ENCODE assay signal across 10 cellular contexts in genomic region chr6:88167625-88167937, GRCh38. TPM values are rescaled to one million over a fixed set of nuclear protein-coding genes. Genes with fewer than 3 reads are reported as not detected.
A peak's percentile ranks its signal among the peaks of the same experiment; 100 is the strongest.
DNase-seq lines count a peak whose midpoint lies in the region; ATAC-seq and TF ChIP-seq lines count a peak whose summit lies in the region.
"Had no signal": no experiment of that assay in that cellular context is flagged by ENCODE, and none has a peak within 500 bp of the region (broad histone marks: within the 10 kb centered on the region; RNA-seq: fewer than 3 reads in every experiment).

No MANE protein-coding gene starts in this region.

- H3K18ac ChIP-seq in mesendoderm (ENCODE audit: low read length): no peak overlapping the region

- H3K4me2 ChIP-seq in mesendoderm (ENCODE audit: low read length): peak overlapping the region; percentile 85

- no peak overlapping the region for H3K9ac ChIP-seq in mesendoderm (ENCODE audit: low read length)

- no peak overlapping the region for H4K5ac ChIP-seq in mesendoderm (ENCODE audit: low read length)

- no peak overlapping the region for H3K23ac ChIP-seq in mesendoderm (ENCODE audit: low read length)

- H3K4ac ChIP-seq in mesendoderm (ENCODE audit: low read depth, low read length): no peak overlapping the region

- CTCF ChIA-PET in HEK293T (lab: Yijun Ruan, JAX): no interaction called here

- ATAC-seq in activated naive CD8-positive, alpha-beta T cell treated with anti-CD3 and anti-CD28 coated beads, Interleukin-2, amount 50 U/mL, for 24 hours: no peak
- no peak for ATAC-seq in HG03469 (IDR thresholded peaks at IDR 0.05; ENCODE audit: unreplicated experiment)

- no peaks in the 10 kb centered on the region for H3K9me3 Mint-ChIP-seq in activated naive CD4-positive, alpha-beta T cell treated with anti-CD3 and anti-CD28 coated beads, Interleukin-2, amount 50 U/mL, for 24 hours
- H3K9me3 Mint-ChIP-seq in activated naive CD8-positive, alpha-beta T cell treated with anti-CD3 and anti-CD28 coated beads, Interleukin-2, amount 50 U/mL, for 24 hours: no peaks in the 10 kb centered on the region
- H3K9me3 Mint-ChIP-seq in type B pancreatic cell: no peaks in the 10 kb centered on the region

- H3K4me3 ChIP-seq in mesendoderm (ENCODE audit: low read length): no peak overlapping the region

- peaks cover 12% of the 10 kb centered on the region for H3K4me1 Mint-ChIP-seq in activated naive CD4-positive, alpha-beta T cell treated with anti-CD3 and anti-CD28 coated beads, Interleukin-2, amount 50 U/mL, for 24 hours
- H3K4me1 Mint-ChIP-seq in activated naive CD8-positive, alpha-beta T cell treated with anti-CD3 and anti-CD28 coated beads, Interleukin-2, amount 50 U/mL, for 24 hours: peaks cover 15% of the 10 kb centered on the region
- peaks cover 11% of the 10 kb centered on the region for H3K4me1 Mint-ChIP-seq in type B pancreatic cell (ENCODE audit: unreplicated experiment)

- no peak overlapping the region for H3K27ac ChIP-seq in mesendoderm (ENCODE audit: low read depth, low read length)

- H3K4me1 ChIP-seq in mesendoderm (ENCODE audit: control insufficient read depth, low read depth, low read length): peaks cover 2% of the 10 kb centered on the region

- H4K8ac ChIP-seq in mesendoderm (ENCODE audit: low read depth, low read length): no peak overlapping the region

- H3K36me3 ChIP-seq in mesendoderm (ENCODE audit: control insufficient read depth, insufficient read depth, low read length): no peaks in the 10 kb centered on the region

- no peak overlapping the region for H2BK15ac ChIP-seq in mesendoderm (replicated peaks; ENCODE audit: low read depth)

- H2BK5ac ChIP-seq in mesendoderm (ENCODE audit: low read length): no peak overlapping the region

- H3K27ac Mint-ChIP-seq in activated naive CD4-positive, alpha-beta T cell treated with anti-CD3 and anti-CD28 coated beads, Interleukin-2, amount 50 U/mL, for 24 hours: no peak overlapping the region
- no peak overlapping the region for H3K27ac Mint-ChIP-seq in activated naive CD8-positive, alpha-beta T cell treated with anti-CD3 and anti-CD28 coated beads, Interleukin-2, amount 50 U/mL, for 24 hours
- peak overlapping the region; percentile 22 for H3K27ac Mint-ChIP-seq in type B pancreatic cell

- H3K36me3 Mint-ChIP-seq in activated naive CD4-positive, alpha-beta T cell treated with anti-CD3 and anti-CD28 coated beads, Interleukin-2, amount 50 U/mL, for 24 hours: no peaks in the 10 kb centered on the region
- H3K36me3 Mint-ChIP-seq in activated naive CD8-positive, alpha-beta T cell treated with anti-CD3 and anti-CD28 coated beads, Interleukin-2, amount 50 U/mL, for 24 hours (ENCODE audit: low read depth): no peaks in the 10 kb centered on the region
- no peaks in the 10 kb centered on the region for H3K36me3 Mint-ChIP-seq in type B pancreatic cell

- no peaks in the 10 kb centered on the region for H3K79me2 ChIP-seq in mesendoderm (ENCODE audit: control insufficient read depth, insufficient read depth, low read length)

- peaks cover 19% of the 10 kb centered on the region for H3K27me3 ChIP-seq in mesendoderm (ENCODE audit: insufficient read depth, low read length, poor library complexity)

- TF ChIP-seq CTCF in type B pancreatic cell (conservative IDR thresholded peaks at IDR 0.05): no peak

- no peak overlapping the region for H2AK5ac ChIP-seq in mesendoderm (ENCODE audit: low read length)

- H2BK120ac ChIP-seq in mesendoderm (ENCODE audit: low read depth, low read length): no peak overlapping the region

- H3K79me1 ChIP-seq in mesendoderm (ENCODE audit: low read length): no peaks in the 10 kb centered on the region

- POLR2A ChIA-PET in HEK293T (lab: Yijun Ruan, JAX): no interaction called here

- WGBS in mesendoderm (ENCODE audit: extremely low coverage, insufficient coverage, low lambda C conversion rate): no CpG with 5 or more reads among the region's 17 CpGs

- peaks cover 54% of the 10 kb centered on the region for H3K27me3 Mint-ChIP-seq in activated naive CD4-positive, alpha-beta T cell treated with anti-CD3 and anti-CD28 coated beads, Interleukin-2, amount 50 U/mL, for 24 hours
- peaks cover 67% of the 10 kb centered on the region for H3K27me3 Mint-ChIP-seq in activated naive CD8-positive, alpha-beta T cell treated with anti-CD3 and anti-CD28 coated beads, Interleukin-2, amount 50 U/mL, for 24 hours
- peaks cover 69% of the 10 kb centered on the region for H3K27me3 Mint-ChIP-seq in type B pancreatic cell

- peak overlapping the region; percentile 59 for H3K4me3 Mint-ChIP-seq in activated naive CD4-positive, alpha-beta T cell treated with anti-CD3 and anti-CD28 coated beads, Interleukin-2, amount 50 U/mL, for 24 hours
- peak overlapping the region; percentile 63 for H3K4me3 Mint-ChIP-seq in activated naive CD8-positive, alpha-beta T cell treated with anti-CD3 and anti-CD28 coated beads, Interleukin-2, amount 50 U/mL, for 24 hours
- H3K4me3 Mint-ChIP-seq in type B pancreatic cell: peak overlapping the region; percentile 80

- no peak for DNase-seq in activated naive CD4-positive, alpha-beta T cell treated with Interleukin-2 at 50 U/mL for 16 hours
- DNase-seq in activated naive CD8-positive, alpha-beta T cell treated with anti-CD3 and anti-CD28 coated beads, Interleukin-2, amount 50 U/mL, for 24 hours: no peak
- DNase-seq in mesendoderm (no peak), type B pancreatic cell (ENCODE audit: extremely low spot score, unreplicated experiment) (no peak), HEK293T (ENCODE audit: extremely low spot score) (no peak), NCI-H526 treated with DMSO at 0.1 percent for 48 hours (lab: John Stamatoyannopoulos, UW) (no peak)
- DNase-seq: AML-193; NK-92 treated with Interleukin-12 subunit alpha and Interleukin-12 subunit beta, amount 100 ng/mL, for 24 hours had no signal

- no peak overlapping the region for H3K56ac ChIP-seq in mesendoderm (ENCODE audit: low read length)

TF ChIP-seq in HEK293T, 16 proteins besides CTCF, POLR2A, EP300 and RAD21:
- TF ChIP-seq FOXK2 (IDR thresholded peaks at IDR 0.05) (no peak), HDGF (IDR thresholded peaks at IDR 0.05; ENCODE audit: borderline replicate concordance) (no peak), BHLHE40 (IDR thresholded peaks at IDR 0.05; ENCODE audit: borderline replicate concordance) (no peak), TARDBP (IDR thresholded peaks at IDR 0.05) (no peak), NFRKB (IDR thresholded peaks at IDR 0.05) (no peak)
- TF ChIP-seq, protein P1, sequence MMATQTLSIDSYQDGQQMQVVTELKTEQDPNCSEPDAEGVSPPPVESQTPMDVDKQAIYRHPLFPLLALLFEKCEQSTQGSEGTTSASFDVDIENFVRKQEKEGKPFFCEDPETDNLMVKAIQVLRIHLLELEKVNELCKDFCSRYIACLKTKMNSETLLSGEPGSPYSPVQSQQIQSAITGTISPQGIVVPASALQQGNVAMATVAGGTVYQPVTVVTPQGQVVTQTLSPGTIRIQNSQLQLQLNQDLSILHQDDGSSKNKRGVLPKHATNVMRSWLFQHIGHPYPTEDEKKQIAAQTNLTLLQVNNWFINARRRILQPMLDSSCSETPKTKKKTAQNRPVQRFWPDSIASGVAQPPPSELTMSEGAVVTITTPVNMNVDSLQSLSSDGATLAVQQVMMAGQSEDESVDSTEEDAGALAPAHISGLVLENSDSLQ (IDR thresholded peaks at IDR 0.05): no peak

RNA-seq across cellular contexts. Expression of gene CNR1, which starts 1.4 kb away (rescaled TPM):
- 0.48 TPM for polyA plus RNA-seq in mesendoderm (2013, experiment 1 of 2)
- 0.63 TPM for polyA plus RNA-seq in mesendoderm (2013, experiment 2 of 2)
- total RNA-seq in type B pancreatic cell (ENCODE audit: low replicate concordance): 2.4 and 3.5 TPM in 2 replicates
